8 cellular contexts compared by ENCODE assay signal in genomic region chr5:171387255-171387969, GRCh38. TPM values are rescaled to one million over a fixed set of nuclear protein-coding genes. Genes with fewer than 3 reads are reported as not detected.
DNase-seq lines count a peak whose midpoint lies in the region; ATAC-seq, FAIRE-seq and TF ChIP-seq lines count a peak whose summit lies in the region.

A gene with protein sequence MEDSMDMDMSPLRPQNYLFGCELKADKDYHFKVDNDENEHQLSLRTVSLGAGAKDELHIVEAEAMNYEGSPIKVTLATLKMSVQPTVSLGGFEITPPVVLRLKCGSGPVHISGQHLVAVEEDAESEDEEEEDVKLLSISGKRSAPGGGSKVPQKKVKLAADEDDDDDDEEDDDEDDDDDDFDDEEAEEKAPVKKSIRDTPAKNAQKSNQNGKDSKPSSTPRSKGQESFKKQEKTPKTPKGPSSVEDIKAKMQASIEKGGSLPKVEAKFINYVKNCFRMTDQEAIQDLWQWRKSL (plus strand): TSS chr5:171387849. CDS start chr5:171387949, 100 bp downstream.

- WGBS in small intestine, 3 donors, result 0 to 1% (median 1%) methylated on average over 51 to 60 of the region's 60 CpGs

- no peak for FAIRE-seq in bronchial epithelial cell (lab: Jason Lieb, UNC)
- FAIRE-seq in small intestine (lab: Jason Lieb, UNC), result no peak

- no peaks in the 10 kb centered on the region for H3K27me3 ChIP-seq in bronchial epithelial cell (ENCODE audit: control insufficient read depth, insufficient read depth, low read length)
- no peaks in the 10 kb centered on the region for H3K27me3 ChIP-seq in small intestine (ENCODE audit: control insufficient read depth in 2 of 2, insufficient read depth in 2 of 2, low read length in 2 of 2)

- POLR2A ChIA-PET in AG04449 (lab: Yijun Ruan, JAX), result interaction anchor here (0.6 to 2.2 kb wide), 13 partner anchors 12 to 896 kb away, joined by 3 to 6 read pairs (median 3); partner anchors contain the start of gene FBXW11

- CTCF ChIA-PET in AG04449 (lab: Yijun Ruan, JAX), result interaction anchor here (0.7 to 0.9 kb wide), 2 partner anchors 180 to 242 kb away, joined by 3 read pairs; no protein-coding TSS in a partner anchor

- no peak for TF ChIP-seq CTCF in AG04449 (IDR thresholded peaks at IDR 0.05; ENCODE audit: insufficient read depth, low read length, missing control alignments)
- TF ChIP-seq CTCF in WI38 (IDR thresholded peaks at IDR 0.05; ENCODE audit: low read depth, low read length), result no peak
- TF ChIP-seq CTCF in bronchial epithelial cell (IDR thresholded peaks at IDR 0.05; ENCODE audit: insufficient read depth, low read length, severe bottlenecking), result no peak

- H3K36me3 ChIP-seq in bronchial epithelial cell (ENCODE audit: control insufficient read depth, insufficient read depth, low read length), result peaks cover 7% of the 10 kb centered on the region
- H3K36me3 ChIP-seq in small intestine (ENCODE audit: control insufficient read depth in 2 of 2, insufficient read depth in 2 of 2, low read length in 2 of 2), result peaks cover 3 to 5% of the 10 kb centered on the region in 2 donors

- peaks cover 0 to 7% of the 10 kb centered on the region in 2 donors for H3K4me1 ChIP-seq in small intestine (ENCODE audit: control insufficient read depth in 2 of 2, insufficient read depth in 1 of 2, low read depth in 1 of 2, low read length in 1 of 2)

- ATAC-seq in GM18907 (IDR thresholded peaks at IDR 0.05; ENCODE audit: unreplicated experiment), result peak; percentile 82
- peak; percentile 81 for ATAC-seq in HG03159 (IDR thresholded peaks at IDR 0.05; ENCODE audit: unreplicated experiment)

- peak; percentile 91 for DNase-seq in AG04449 (ENCODE audit: low read depth, low spot score)
- peak; percentile 97 for DNase-seq in NCI-H2227 treated with DMSO at 0.1 percent for 48 hours (lab: John Stamatoyannopoulos, UW)
- peak; percentile 92 for DNase-seq in bronchial epithelial cell (ENCODE audit: low read depth)
- peak; percentile 98 for DNase-seq in iPS-NIHi11 (ENCODE audit: low spot score)
- peak; percentile 99 for DNase-seq in small intestine

- no peaks in the 10 kb centered on the region for H3K9me3 ChIP-seq in small intestine (ENCODE audit: control insufficient read depth, low read depth)

- peak within 1 kb of the TSS; percentile 75 to 91 for H3K27ac ChIP-seq in small intestine (ENCODE audit: low read depth in 1 of 2, low read length in 1 of 2)

- H3K4me3 ChIP-seq in AG04449 (ENCODE audit: low read depth, low read length) (peak within 1 kb of the TSS; percentile 96), WI38 (ENCODE audit: low read depth, low read length) (peak within 1 kb of the TSS; percentile 90), bronchial epithelial cell (ENCODE audit: low read depth, low read length) (peak within 1 kb of the TSS; percentile 78), small intestine (ENCODE audit: low read depth in 1 of 2, low read length in 2 of 2) (peak within 1 kb of the TSS; percentile 84 to 88)

RNA-seq across cellular contexts. Expression of the gene that starts here (rescaled TPM):
- 1,055 and 2,049 TPM in 2 replicates for total RNA-seq in bronchial epithelial cell
- polyA plus RNA-seq in small intestine, result 1,000 to 10,000 TPM; 1,717 to 3,094 (median 2,048) TPM

Comparison
In these comparisons a context has a peak if more than half of its experiments do, and no peak if none do; other contexts are left out.
1. Peak in every context shown above with its lines: DNase-seq, ATAC-seq, H3K4me3 ChIP-seq and H3K27ac ChIP-seq.